Comparison of ENCODE assay signal across 30 cellular contexts in genomic region chr22:25853501-25853900, GRCh38.
A peak's percentile ranks its signal among the peaks of the same experiment; 100 is the strongest.
DNase-seq lines count a peak whose midpoint lies in the region; ATAC-seq and TF ChIP-seq lines count a peak whose summit lies in the region.
"Had no signal": no experiment of that assay in that cellular context is flagged by ENCODE, and none has a peak within 500 bp of the region (broad histone marks: within the 10 kb centered on the region; RNA-seq: fewer than 3 reads in every experiment).

No MANE protein-coding gene starts in this region.

- no peak overlapping the region for H3K27ac ChIP-seq in CD4-positive, alpha-beta memory T cell (ENCODE audit: low read depth, low read length)
- H3K27ac ChIP-seq in upper lobe of right lung: no peak overlapping the region
- H3K27ac ChIP-seq: foreskin keratinocyte, heart right ventricle, HL-60, KMS-11 had no signal

- no peak for TF ChIP-seq CTCF in GM13977 (IDR thresholded peaks at IDR 0.05; ENCODE audit: extremely low read depth, insufficient read depth, missing control alignments)
- no peak for TF ChIP-seq CTCF in brain (conservative IDR thresholded peaks at IDR 0.05)
- no peak for TF ChIP-seq CTCF in neural crest cell (conservative IDR thresholded peaks at IDR 0.05)
- TF ChIP-seq CTCF in upper lobe of right lung (IDR thresholded peaks at IDR 0.05): no peak

- ATAC-seq in GM19328 (IDR thresholded peaks at IDR 0.05; ENCODE audit: unreplicated experiment) (no peak), upper lobe of right lung (no peak)
- ATAC-seq: heart right ventricle; naive thymus-derived CD8-positive, alpha-beta T cell had no signal

- H3K36me3 Mint-ChIP-seq in brain (peaks cover 5% of the 10 kb centered on the region), neural crest cell (ENCODE audit: low read depth) (no peaks in the 10 kb centered on the region)
- no peaks in the 10 kb centered on the region for H3K36me3 Mint-ChIP-seq in CD4-positive, alpha-beta memory T cell
- H3K36me3 Mint-ChIP-seq: naive thymus-derived CD8-positive, alpha-beta T cell; stimulated activated naive B cell treated with anti-CD40 and anti-IgM and Interleukin-4, amounts not matched to agents 10 μg/mL and 1 μg/mL and 100 μg/mL, for 72 hours had no signal

- H3K4me3 ChIP-seq in CD4-positive, alpha-beta memory T cell (ENCODE audit: low read length in 2 of 2): no peak overlapping the region
- H3K4me3 ChIP-seq in upper lobe of right lung: no peak overlapping the region
- H3K4me3 ChIP-seq: heart right ventricle had no signal

- DNase-seq in GM13977 (ENCODE audit: low spot score) (peak; percentile 20), HT1080 (ENCODE audit: low read depth) (peak; percentile 13), neural crest cell (ENCODE audit: low read depth, low spot score) (no peak), dermis blood vessel endothelial cell (no peak), upper lobe of right lung (no peak)
- DNase-seq in CD4-positive, alpha-beta memory T cell: no peak
- DNase-seq: activated B cell treated with CpG ODN at 0.5 μM for 24 hours; activated CD4-positive, alpha-beta T cell treated with anti-CD3 and anti-CD28 coated beads, Interleukin-2, amount 50 U/mL, for 1 hour; activated effector memory CD4-positive, alpha-beta T cell treated with anti-CD3 and anti-CD28 coated beads, Interleukin-2, amount 50 U/mL, for 16 hours; activated T-cell treated with anti-CD3 and anti-CD28 coated beads, Interleukin-2, amount 50 U/mL, for 24 hours; C1 segment of cervical spinal cord; cortex of kidney; DND-41; GF-D8; heart right ventricle; kidney; midbrain; naive thymus-derived CD8-positive, alpha-beta T cell; NCI-H1436 treated with DMSO at 0.1 percent for 48 hours; NCI-H2081 treated with DMSO at 0.1 percent for 48 hours; NCI-H345; stimulated activated naive B cell treated with anti-CD40 and anti-IgM and Interleukin-4, amounts not matched to agents 10 μg/mL and 1 μg/mL and 100 μg/mL, for 72 hours; substantia nigra had no signal

- H3K9me3 Mint-ChIP-seq in brain (peaks cover 0 to 4% (median under 1%) of the 10 kb centered on the region in 5 experiments), neural crest cell (peaks cover 4% of the 10 kb centered on the region)
- H3K9me3 Mint-ChIP-seq in CD4-positive, alpha-beta memory T cell: peaks cover 0 to 5% (median 0%) of the 10 kb centered on the region in 8 donors
- H3K9me3 Mint-ChIP-seq: activated B cell treated with CpG ODN at 0.5 μM for 24 hours; activated T-cell treated with anti-CD3 and anti-CD28 coated beads, Interleukin-2, amount 50 U/mL, for 24 hours; naive thymus-derived CD8-positive, alpha-beta T cell; T-helper 1 cell treated with Interleukin-12 subunit alpha and Interleukin-12 subunit beta and Interleukin-4 antibody, amounts not matched to agents 30 μg/mL and 1 μg/mL, for 36 hours had no signal

- intact Hi-C loops in CD4-positive, alpha-beta memory T cell (cut with micrococcal nuclease): no loop called here
- intact Hi-C loops in upper lobe of right lung (cut with DNase I): no loop called here

- in situ Hi-C loops in GM13977 (cut with MboI; ENCODE audit: low pct_unique_long_range_greater_than_20kb, low sequenced_read_pairs, unreplicated experiment): no loop called here

- H3K4me1 Mint-ChIP-seq in brain (peaks cover 41% of the 10 kb centered on the region), neural crest cell (peaks cover 15% of the 10 kb centered on the region)
- no peaks in the 10 kb centered on the region for H3K4me1 Mint-ChIP-seq in CD4-positive, alpha-beta memory T cell
- H3K4me1 Mint-ChIP-seq: activated B cell treated with CpG ODN at 0.5 μM for 24 hours; naive thymus-derived CD8-positive, alpha-beta T cell; stimulated activated naive B cell treated with anti-CD40 and anti-IgM and Interleukin-4, amounts not matched to agents 10 μg/mL and 1 μg/mL and 100 μg/mL, for 72 hours had no signal

- H3K27ac Mint-ChIP-seq in brain: peak overlapping the region; percentile 55 to 92 (median 88)
- H3K27ac Mint-ChIP-seq in neural crest cell (ENCODE audit: unreplicated experiment): peak overlapping the region; percentile 62
- H3K27ac Mint-ChIP-seq in CD4-positive, alpha-beta memory T cell: no peak overlapping the region
- H3K27ac Mint-ChIP-seq: activated B cell treated with CpG ODN at 0.5 μM for 24 hours; activated T-cell treated with anti-CD3 and anti-CD28 coated beads, Interleukin-2, amount 50 U/mL, for 24 hours; naive thymus-derived CD8-positive, alpha-beta T cell; stimulated activated naive B cell treated with anti-CD40 and anti-IgM and Interleukin-4, amounts not matched to agents 10 μg/mL and 1 μg/mL and 100 μg/mL, for 72 hours; T-helper 1 cell treated with Interleukin-12 subunit alpha and Interleukin-12 subunit beta and Interleukin-4 antibody, amounts not matched to agents 30 μg/mL and 1 μg/mL, for 36 hours had no signal

- H3K27me3 Mint-ChIP-seq in brain (peaks cover 24% of the 10 kb centered on the region), neural crest cell (ENCODE audit: low read depth) (peaks cover 30% of the 10 kb centered on the region)
- H3K27me3 Mint-ChIP-seq in CD4-positive, alpha-beta memory T cell: peaks cover 3 to 8% of the 10 kb centered on the region in 2 donors

- no peaks in the 10 kb centered on the region for H3K27me3 ChIP-seq in CD4-positive, alpha-beta memory T cell (ENCODE audit: insufficient read depth, low read length)
- no peaks in the 10 kb centered on the region for H3K27me3 ChIP-seq in upper lobe of right lung
- H3K27me3 ChIP-seq: foreskin keratinocyte had no signal

- CTCF ChIA-PET in CD4-positive, alpha-beta memory T cell (lab: Charles Lee; ENCODE audit: partially characterized antibody): no interaction called here

- H3K4me3 Mint-ChIP-seq in brain (peak overlapping the region in 2 of 5 experiments; percentile 17 to 59), neural crest cell (no peak overlapping the region)
- H3K4me3 Mint-ChIP-seq in CD4-positive, alpha-beta memory T cell: no peak overlapping the region
- H3K4me3 Mint-ChIP-seq: activated B cell treated with CpG ODN at 0.5 μM for 24 hours; activated T-cell treated with anti-CD3 and anti-CD28 coated beads, Interleukin-2, amount 50 U/mL, for 24 hours; naive thymus-derived CD8-positive, alpha-beta T cell; stimulated activated naive B cell treated with anti-CD40 and anti-IgM and Interleukin-4, amounts not matched to agents 10 μg/mL and 1 μg/mL and 100 μg/mL, for 72 hours; T-helper 1 cell treated with Interleukin-12 subunit alpha and Interleukin-12 subunit beta and Interleukin-4 antibody, amounts not matched to agents 30 μg/mL and 1 μg/mL, for 36 hours had no signal

- POLR2A ChIA-PET in CD4-positive, alpha-beta memory T cell (lab: Charles Lee; ENCODE audit: partially characterized antibody): no interaction called here

- no peaks in the 10 kb centered on the region for H3K4me1 ChIP-seq in CD4-positive, alpha-beta memory T cell (ENCODE audit: insufficient read depth, low read length)
- no peaks in the 10 kb centered on the region for H3K4me1 ChIP-seq in upper lobe of right lung
- H3K4me1 ChIP-seq: Caco-2, foreskin keratinocyte had no signal

- no peaks in the 10 kb centered on the region for H3K36me3 ChIP-seq in CD4-positive, alpha-beta memory T cell (ENCODE audit: insufficient read depth, low read length)
- no peaks in the 10 kb centered on the region for H3K36me3 ChIP-seq in upper lobe of right lung

- no peaks in the 10 kb centered on the region for H3K9me3 ChIP-seq in CD4-positive, alpha-beta memory T cell (ENCODE audit: control insufficient read depth in 1 of 2, low read length in 2 of 2)
- H3K9me3 ChIP-seq in upper lobe of right lung: no peaks in the 10 kb centered on the region
- H3K9me3 ChIP-seq: Caco-2, heart right ventricle had no signal

Comparison
In these comparisons a context has a peak if more than half of its experiments do, and no peak if none do; other contexts are left out.
1. DNase-seq: peak in GM13977 (single experiment) and HT1080 (single experiment); none in neural crest cell (single experiment), dermis blood vessel endothelial cell (single experiment), CD4-positive, alpha-beta memory T cell (0 of 5) and upper lobe of right lung (single experiment).
2. H3K27ac Mint-ChIP-seq: peak in brain (5 of 5) and neural crest cell (single experiment); none in CD4-positive, alpha-beta memory T cell (0 of 7).